1 cellular context compared by ENCODE assay signal in genomic region chr4:57190651-57191481, GRCh38.
TF ChIP-seq lines count a peak whose summit lies in the region.

No MANE protein-coding gene starts in this region.

TF ChIP-seq in K562, 482 proteins besides CTCF, POLR2A, EP300 and RAD21 (continued from another document):
- TF ChIP-seq FOXK1 (CRISPR knock-in tag; IDR thresholded peaks at IDR 0.05; ENCODE audit: borderline replicate concordance) (no peak), ARID4B (CRISPR knock-in tag; IDR thresholded peaks at IDR 0.05) (no peak), ZNF511 (CRISPR knock-in tag; IDR thresholded peaks at IDR 0.05) (no peak), PHB2 (IDR thresholded peaks at IDR 0.05; ENCODE audit: low read depth) (no peak), ZNF212 (CRISPR knock-in tag; IDR thresholded peaks at IDR 0.05) (no peak)
TF ChIP-seq in K562: peak in this region for 3.
